In genomic region chr4:176001171-176002006, GRCh38 we compare ENCODE assay signal across 8 cellular contexts.
DNase-seq lines count a peak whose midpoint lies in the region; ATAC-seq and TF ChIP-seq lines count a peak whose summit lies in the region.

No MANE protein-coding gene starts in this region.

- H3K27me3 ChIP-seq in ectodermal cell (ENCODE audit: control insufficient read depth, insufficient read depth, low read length, poor library complexity, severe bottlenecking) (peaks cover 30% of the 10 kb centered on the region), tibial nerve (no peaks in the 10 kb centered on the region)

- H3K27ac ChIP-seq in ectodermal cell (ENCODE audit: insufficient read depth, low read depth, low read length, poor library complexity, severe bottlenecking) (peak overlapping the region; percentile 19), tibial nerve (peak overlapping the region in 3 of 4 donors; percentile 54 to 79 (median 61))

- DNase-seq in ELF-1 (ENCODE audit: low read depth, low spot score) (peak; percentile 78), NAMALWA (ENCODE audit: low spot score) (peak; percentile 10), medulla oblongata (ENCODE audit: extremely low spot score) (peak; percentile 80), tibial nerve (ENCODE audit: low spot score in 2 of 2) (no peak)

- H3K4me1 ChIP-seq in ectodermal cell (ENCODE audit: control insufficient read depth, insufficient read depth, low read length) (no peaks in the 10 kb centered on the region), tibial nerve (peaks cover 0 to 15% (median 2%) of the 10 kb centered on the region in 4 donors)

- TF ChIP-seq EP300 in tibial nerve (IDR thresholded peaks at IDR 0.05), result peak in 1 of 2 donors; percentile 32

- no peak for TF ChIP-seq CTCF in tibial nerve (IDR thresholded peaks at IDR 0.05)

- no peak for TF ChIP-seq POLR2A in tibial nerve (IDR thresholded peaks at IDR 0.05)

- H3K4me3 ChIP-seq in ectodermal cell (ENCODE audit: insufficient read depth, low read depth, low read length) (peak overlapping the region; percentile 50), tibial nerve (peak overlapping the region; percentile 39 to 60 (median 52))

- no peaks in the 10 kb centered on the region for H3K36me3 ChIP-seq in ectodermal cell (ENCODE audit: control insufficient read depth, insufficient read depth, low read length)
- H3K36me3 ChIP-seq in tibial nerve, result no peaks in the 10 kb centered on the region

- 0% methylated on average over 41 of the region's 41 CpGs for WGBS in ectodermal cell, 2 experiments
- 1 to 2% methylated on average over 39 to 41 of the region's 41 CpGs for WGBS in tibial nerve, 2 donors

- ATAC-seq in GM21515 (IDR thresholded peaks at IDR 0.05; ENCODE audit: unreplicated experiment) (no peak), GM21723 (IDR thresholded peaks at IDR 0.05; ENCODE audit: unreplicated experiment) (no peak), GM21737 (IDR thresholded peaks at IDR 0.05; ENCODE audit: unreplicated experiment) (no peak)

- H3K9me3 ChIP-seq in ectodermal cell (ENCODE audit: control insufficient read depth, low read length) (no peaks in the 10 kb centered on the region), tibial nerve (no peaks in the 10 kb centered on the region)

Comparison
In these comparisons a context has a peak if more than half of its experiments do, and no peak if none do; other contexts are left out.
1. DNase-seq: peak in ELF-1 (single experiment), NAMALWA (single experiment) and medulla oblongata (single experiment); none in tibial nerve (0 of 2).